Comparison of ENCODE assay signal across 8 cellular contexts in the genomic region with DNA sequence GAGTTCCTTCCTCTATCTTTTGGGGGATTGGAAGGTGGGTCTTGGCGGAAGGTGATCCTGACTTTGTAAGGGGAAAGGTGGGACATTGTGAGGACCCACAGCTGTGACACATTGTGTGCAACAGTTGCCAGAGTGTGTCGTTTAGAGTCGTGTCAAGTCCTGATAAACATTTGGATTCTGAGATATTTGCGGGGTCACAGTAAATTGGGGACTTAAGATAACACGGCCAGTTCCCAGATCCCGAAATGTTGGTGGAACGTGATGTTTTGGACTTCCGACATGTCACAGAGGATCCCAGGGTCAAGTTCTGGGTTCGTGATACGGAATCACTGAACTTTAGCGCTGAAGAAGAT. TPM values are rescaled to one million over a fixed set of nuclear protein-coding genes. Genes with fewer than 3 reads are reported as not detected.
DNase-seq lines count a peak whose midpoint lies in the region; ATAC-seq, FAIRE-seq and TF ChIP-seq lines count a peak whose summit lies in the region.

No MANE protein-coding gene starts in this region.

- WGBS in small intestine, 3 donors, result 1 to 2% (median 2%) methylated on average over 11 of the region's 11 CpGs

- H3K9me3 ChIP-seq in small intestine (ENCODE audit: control insufficient read depth, low read depth), result no peaks in the 10 kb centered on the region

- peaks cover 0 to 4% of the 10 kb centered on the region in 2 donors for H3K4me1 ChIP-seq in small intestine (ENCODE audit: control insufficient read depth in 2 of 2, insufficient read depth in 1 of 2, low read depth in 1 of 2, low read length in 1 of 2)

- H3K4me3 ChIP-seq in H7 (ENCODE audit: insufficient read depth, low read depth, low read length) (peak overlapping the region; percentile 84), small intestine (ENCODE audit: low read depth in 1 of 2, low read length in 2 of 2) (peak overlapping the region; percentile 81)

- H3K4me1 Mint-ChIP-seq in glutamatergic neuron (ENCODE audit: low read depth, unreplicated experiment), result peaks cover 13% of the 10 kb centered on the region

- peaks cover 2% of the 10 kb centered on the region for H3K27me3 Mint-ChIP-seq in glutamatergic neuron (ENCODE audit: unreplicated experiment)

- no peaks in the 10 kb centered on the region for H3K36me3 Mint-ChIP-seq in glutamatergic neuron (ENCODE audit: unreplicated experiment)

- FAIRE-seq in small intestine (lab: Jason Lieb, UNC), result no peak

- H3K36me3 ChIP-seq in H7 (replicated peaks; ENCODE audit: control insufficient read depth, insufficient read depth, low read length) (no peaks in the 10 kb centered on the region), small intestine (ENCODE audit: control insufficient read depth in 2 of 2, insufficient read depth in 2 of 2, low read length in 2 of 2) (no peaks in the 10 kb centered on the region)

- TF ChIP-seq CTCF in glutamatergic neuron (IDR thresholded peaks at IDR 0.05; ENCODE audit: partially characterized antibody, unreplicated experiment), result no peak

- DNase-seq in H7 (no peak), glutamatergic neuron (no peak), small intestine (no peak), NCI-H1105 (lab: John Stamatoyannopoulos, UW) (no peak)
- DNase-seq in central memory CD4-positive, alpha-beta T cell, result no peak

- no peak overlapping the region for H3K27ac ChIP-seq in small intestine (ENCODE audit: low read depth in 1 of 2, low read length in 1 of 2)

- peak overlapping the region; percentile 66 for H3K27ac Mint-ChIP-seq in glutamatergic neuron (ENCODE audit: unreplicated experiment)

- peaks cover 2% of the 10 kb centered on the region for H3K9me3 Mint-ChIP-seq in glutamatergic neuron (ENCODE audit: unreplicated experiment)

- peak; percentile 21 for ATAC-seq in SK-N-SH treated with all-trans-retinoic acid at 6 μM for 48 hours
- no peak for ATAC-seq in GM18907 (IDR thresholded peaks at IDR 0.05; ENCODE audit: unreplicated experiment)
- no peak for ATAC-seq in HG03460 (IDR thresholded peaks at IDR 0.05; ENCODE audit: unreplicated experiment)

- H3K27me3 ChIP-seq in H7 (ENCODE audit: control insufficient read depth, insufficient read depth, low read length) (no peaks in the 10 kb centered on the region), small intestine (ENCODE audit: control insufficient read depth in 2 of 2, insufficient read depth in 2 of 2, low read length in 2 of 2) (no peaks in the 10 kb centered on the region)

- H3K4me3 Mint-ChIP-seq in glutamatergic neuron (ENCODE audit: unreplicated experiment), result peak overlapping the region; percentile 98

TF ChIP-seq in SK-N-SH treated with all-trans-retinoic acid at 6 μM for 48 hours, 23 proteins besides CTCF, POLR2A, EP300 and RAD21:
- TF ChIP-seq, protein P1, sequence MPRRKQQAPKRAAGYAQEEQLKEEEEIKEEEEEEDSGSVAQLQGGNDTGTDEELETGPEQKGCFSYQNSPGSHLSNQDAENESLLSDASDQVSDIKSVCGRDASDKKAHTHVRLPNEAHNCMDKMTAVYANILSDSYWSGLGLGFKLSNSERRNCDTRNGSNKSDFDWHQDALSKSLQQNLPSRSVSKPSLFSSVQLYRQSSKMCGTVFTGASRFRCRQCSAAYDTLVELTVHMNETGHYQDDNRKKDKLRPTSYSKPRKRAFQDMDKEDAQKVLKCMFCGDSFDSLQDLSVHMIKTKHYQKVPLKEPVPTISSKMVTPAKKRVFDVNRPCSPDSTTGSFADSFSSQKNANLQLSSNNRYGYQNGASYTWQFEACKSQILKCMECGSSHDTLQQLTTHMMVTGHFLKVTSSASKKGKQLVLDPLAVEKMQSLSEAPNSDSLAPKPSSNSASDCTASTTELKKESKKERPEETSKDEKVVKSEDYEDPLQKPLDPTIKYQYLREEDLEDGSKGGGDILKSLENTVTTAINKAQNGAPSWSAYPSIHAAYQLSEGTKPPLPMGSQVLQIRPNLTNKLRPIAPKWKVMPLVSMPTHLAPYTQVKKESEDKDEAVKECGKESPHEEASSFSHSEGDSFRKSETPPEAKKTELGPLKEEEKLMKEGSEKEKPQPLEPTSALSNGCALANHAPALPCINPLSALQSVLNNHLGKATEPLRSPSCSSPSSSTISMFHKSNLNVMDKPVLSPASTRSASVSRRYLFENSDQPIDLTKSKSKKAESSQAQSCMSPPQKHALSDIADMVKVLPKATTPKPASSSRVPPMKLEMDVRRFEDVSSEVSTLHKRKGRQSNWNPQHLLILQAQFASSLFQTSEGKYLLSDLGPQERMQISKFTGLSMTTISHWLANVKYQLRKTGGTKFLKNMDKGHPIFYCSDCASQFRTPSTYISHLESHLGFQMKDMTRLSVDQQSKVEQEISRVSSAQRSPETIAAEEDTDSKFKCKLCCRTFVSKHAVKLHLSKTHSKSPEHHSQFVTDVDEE (CRISPR knock-in tag; IDR thresholded peaks at IDR 0.05), result no peak
- TF ChIP-seq ZC3H10 (CRISPR knock-in tag; IDR thresholded peaks at IDR 0.05) (no peak), ARNTL (CRISPR knock-in tag; IDR thresholded peaks at IDR 0.05; ENCODE audit: borderline replicate concordance, low read depth) (no peak), OSR1 (CRISPR knock-in tag; IDR thresholded peaks at IDR 0.05) (no peak), ZNF565 (CRISPR knock-in tag; conservative IDR thresholded peaks at IDR 0.05; ENCODE audit: low read depth) (no peak), PPARA (CRISPR knock-in tag; IDR thresholded peaks at IDR 0.05; ENCODE audit: borderline replicate concordance) (no peak), ISL1 (CRISPR knock-in tag; IDR thresholded peaks at IDR 0.05) (no peak), GLIS3 (CRISPR knock-in tag; IDR thresholded peaks at IDR 0.05) (no peak), CSDC2 (CRISPR knock-in tag; IDR thresholded peaks at IDR 0.05) (no peak), SNAI2 (CRISPR knock-in tag; IDR thresholded peaks at IDR 0.05) (no peak), ZNF8 (CRISPR knock-in tag; IDR thresholded peaks at IDR 0.05) (no peak)
- TF ChIP-seq, protein P2, sequence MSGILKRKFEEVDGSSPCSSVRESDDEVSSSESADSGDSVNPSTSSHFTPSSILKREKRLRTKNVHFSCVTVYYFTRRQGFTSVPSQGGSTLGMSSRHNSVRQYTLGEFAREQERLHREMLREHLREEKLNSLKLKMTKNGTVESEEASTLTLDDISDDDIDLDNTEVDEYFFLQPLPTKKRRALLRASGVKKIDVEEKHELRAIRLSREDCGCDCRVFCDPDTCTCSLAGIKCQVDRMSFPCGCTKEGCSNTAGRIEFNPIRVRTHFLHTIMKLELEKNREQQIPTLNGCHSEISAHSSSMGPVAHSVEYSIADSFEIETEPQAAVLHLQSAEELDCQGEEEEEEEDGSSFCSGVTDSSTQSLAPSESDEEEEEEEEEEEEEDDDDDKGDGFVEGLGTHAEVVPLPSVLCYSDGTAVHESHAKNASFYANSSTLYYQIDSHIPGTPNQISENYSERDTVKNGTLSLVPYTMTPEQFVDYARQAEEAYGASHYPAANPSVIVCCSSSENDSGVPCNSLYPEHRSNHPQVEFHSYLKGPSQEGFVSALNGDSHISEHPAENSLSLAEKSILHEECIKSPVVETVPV (CRISPR knock-in tag; IDR thresholded peaks at IDR 0.05), result no peak
- TF ChIP-seq, protein P3, sequence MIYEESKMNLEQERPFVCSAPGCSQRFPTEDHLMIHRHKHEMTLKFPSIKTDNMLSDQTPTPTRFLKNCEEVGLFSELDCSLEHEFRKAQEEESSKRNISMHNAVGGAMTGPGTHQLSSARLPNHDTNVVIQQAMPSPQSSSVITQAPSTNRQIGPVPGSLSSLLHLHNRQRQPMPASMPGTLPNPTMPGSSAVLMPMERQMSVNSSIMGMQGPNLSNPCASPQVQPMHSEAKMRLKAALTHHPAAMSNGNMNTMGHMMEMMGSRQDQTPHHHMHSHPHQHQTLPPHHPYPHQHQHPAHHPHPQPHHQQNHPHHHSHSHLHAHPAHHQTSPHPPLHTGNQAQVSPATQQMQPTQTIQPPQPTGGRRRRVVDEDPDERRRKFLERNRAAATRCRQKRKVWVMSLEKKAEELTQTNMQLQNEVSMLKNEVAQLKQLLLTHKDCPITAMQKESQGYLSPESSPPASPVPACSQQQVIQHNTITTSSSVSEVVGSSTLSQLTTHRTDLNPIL (CRISPR knock-in tag; IDR thresholded peaks at IDR 0.05; ENCODE audit: low read depth), result no peak
- TF ChIP-seq, protein P4, sequence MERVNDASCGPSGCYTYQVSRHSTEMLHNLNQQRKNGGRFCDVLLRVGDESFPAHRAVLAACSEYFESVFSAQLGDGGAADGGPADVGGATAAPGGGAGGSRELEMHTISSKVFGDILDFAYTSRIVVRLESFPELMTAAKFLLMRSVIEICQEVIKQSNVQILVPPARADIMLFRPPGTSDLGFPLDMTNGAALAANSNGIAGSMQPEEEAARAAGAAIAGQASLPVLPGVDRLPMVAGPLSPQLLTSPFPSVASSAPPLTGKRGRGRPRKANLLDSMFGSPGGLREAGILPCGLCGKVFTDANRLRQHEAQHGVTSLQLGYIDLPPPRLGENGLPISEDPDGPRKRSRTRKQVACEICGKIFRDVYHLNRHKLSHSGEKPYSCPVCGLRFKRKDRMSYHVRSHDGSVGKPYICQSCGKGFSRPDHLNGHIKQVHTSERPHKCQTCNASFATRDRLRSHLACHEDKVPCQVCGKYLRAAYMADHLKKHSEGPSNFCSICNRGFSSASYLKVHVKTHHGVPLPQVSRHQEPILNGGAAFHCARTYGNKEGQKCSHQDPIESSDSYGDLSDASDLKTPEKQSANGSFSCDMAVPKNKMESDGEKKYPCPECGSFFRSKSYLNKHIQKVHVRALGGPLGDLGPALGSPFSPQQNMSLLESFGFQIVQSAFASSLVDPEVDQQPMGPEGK (CRISPR knock-in tag; IDR thresholded peaks at IDR 0.05; ENCODE audit: borderline replicate concordance), result no peak

RNA-seq across cellular contexts. Expression of a gene that starts 0.6 kb away (rescaled TPM):
- total RNA-seq in H7 (2014; rRNA removed; shearing (Covaris generic)), result 7.7 and 14.3 TPM in 2 replicates
- total RNA-seq in glutamatergic neuron (ENCODE audit: unreplicated experiment), result 6.4 TPM
- polyA plus RNA-seq in small intestine, result 1 to 10 TPM in 1 of 3 donors, under 1 TPM in 2; 0.22 to 1.4 (median 0.27) TPM

RNA-seq across cellular contexts. Expression of a gene that starts 7.9 kb away (rescaled TPM):
- 18.4 and 22.5 TPM in 2 replicates for total RNA-seq in H7 (2014; rRNA removed; shearing (Covaris generic))
- 9.0 TPM for total RNA-seq in glutamatergic neuron (ENCODE audit: unreplicated experiment)
- polyA plus RNA-seq in small intestine, result 1 to 10 TPM; 5.6 to 6.1 (median 5.7) TPM
